In genomic region chr6:161446296-161446925, GRCh38 we compare ENCODE assay signal across 26 cellular contexts.
DNase-seq lines count a peak whose midpoint lies in the region; ATAC-seq and TF ChIP-seq lines count a peak whose summit lies in the region.
"Had no signal": no experiment of that assay in that cellular context is flagged by ENCODE, and none has a peak within 500 bp of the region (broad histone marks: within the 10 kb centered on the region; RNA-seq: fewer than 3 reads in every experiment).

No MANE protein-coding gene starts in this region.

- H3K4me3 ChIP-seq in SK-N-SH (ENCODE audit: low read depth in 2 of 2, low read length in 1 of 2) = no peak overlapping the region
- H3K4me3 ChIP-seq in right atrium auricular region = no peak overlapping the region
- H3K4me3 ChIP-seq: K562, MG63, SK-N-MC had no signal

- POLR2A ChIA-PET in SK-N-SH (lab: Yijun Ruan, JAX) = no interaction called here

- H3K27me3 ChIP-seq in SK-N-SH (ENCODE audit: insufficient read depth) (no peaks in the 10 kb centered on the region), right atrium auricular region (no peaks in the 10 kb centered on the region)
- H3K27me3 ChIP-seq: MG63 had no signal

- no peak for TF ChIP-seq EP300 in SK-N-SH (IDR thresholded peaks at IDR 0.05; ENCODE audit: borderline replicate concordance in 1 of 2, low read depth in 1 of 2, low read length in 1 of 2)

- H3K4me1 Mint-ChIP-seq in activated naive CD8-positive, alpha-beta T cell treated with anti-CD3 and anti-CD28 coated beads, Interleukin-2, amount 50 U/mL, for 24 hours = no peaks in the 10 kb centered on the region

- H3K9me2 ChIP-seq in SK-N-SH = no peaks in the 10 kb centered on the region

- H3F3A ChIP-seq in SK-N-SH (replicated peaks; ENCODE audit: insufficient read depth) = no peaks in the 10 kb centered on the region

- no peak overlapping the region for H3K4me2 ChIP-seq in SK-N-SH

- ATAC-seq in SK-N-SH treated with all-trans-retinoic acid at 6 μM for 48 hours = no peak
- ATAC-seq in activated naive CD8-positive, alpha-beta T cell treated with anti-CD3 and anti-CD28 coated beads, Interleukin-2, amount 50 U/mL, for 24 hours = no peak
- ATAC-seq: HCT116, K562 had no signal

- no peak for TF ChIP-seq RAD21 in SK-N-SH (IDR thresholded peaks at IDR 0.05; ENCODE audit: low read length)

- no peak overlapping the region for H3K9ac ChIP-seq in SK-N-SH

- intact Hi-C loops in head of caudate nucleus (cut with DNase I) = no loop called here

- no peaks in the 10 kb centered on the region for H4K20me1 ChIP-seq in SK-N-SH (ENCODE audit: insufficient read depth)

- H3K4me3 Mint-ChIP-seq in activated naive CD8-positive, alpha-beta T cell treated with anti-CD3 and anti-CD28 coated beads, Interleukin-2, amount 50 U/mL, for 24 hours = no peak overlapping the region
- H3K4me3 Mint-ChIP-seq: CD8-positive, alpha-beta memory T cell had no signal

- no peaks in the 10 kb centered on the region for H3K79me2 ChIP-seq in SK-N-SH (ENCODE audit: insufficient read depth)

- H3K9me3 ChIP-seq in SK-N-SH (no peaks in the 10 kb centered on the region), right atrium auricular region (no peaks in the 10 kb centered on the region)
- H3K9me3 ChIP-seq: MG63 had no signal

- H3K36me3 ChIP-seq in SK-N-SH (replicated peaks in 1 of 2; ENCODE audit: control insufficient read depth in 1 of 2, insufficient read depth in 2 of 2, low read length in 1 of 2) (peaks cover 0 to 3% of the 10 kb centered on the region in 2 experiments), right atrium auricular region (no peaks in the 10 kb centered on the region)
- H3K36me3 ChIP-seq: MG63 had no signal

- CTCF ChIA-PET in SK-N-SH (lab: Yijun Ruan, JAX) = interaction anchor here (2.7 kb wide), 1 partner anchor 28 kb away, joined by 18 read pairs; no protein-coding TSS in a partner anchor

- H3K27ac Mint-ChIP-seq in activated naive CD8-positive, alpha-beta T cell treated with anti-CD3 and anti-CD28 coated beads, Interleukin-2, amount 50 U/mL, for 24 hours = no peak overlapping the region

- 67% methylated on average over 5 of the region's 6 CpGs for whole genome bisulfite sequencing in SK-N-SH (ENCODE audit: low lambda C conversion rate)

- peak; percentile 29 for DNase-seq in SK-N-SH
- peak in 30 of 42 donors; percentile 10 to 81 (median 51) for DNase-seq in head of caudate nucleus
- peak; percentile 22 for DNase-seq in middle frontal gyrus (ENCODE audit: extremely low spot score, low spot score)
- no peak for DNase-seq in right atrium auricular region (ENCODE audit: low spot score)
- no peak for DNase-seq in activated naive CD8-positive, alpha-beta T cell treated with anti-CD3 and anti-CD28 coated beads, Interleukin-2, amount 50 U/mL, for 24 hours
- DNase-seq in OCI-M2 (lab: John Stamatoyannopoulos, UW; ENCODE audit: unreplicated experiment) = no peak
- DNase-seq in SKM-1 (lab: John Stamatoyannopoulos, UW; ENCODE audit: unreplicated experiment) = no peak
- DNase-seq: ACHN; C1 segment of cervical spinal cord; CD8-positive, alpha-beta memory T cell; GOT3; MG63; NCI-H1048; NCI-H1417 treated with DMSO at 0.1 percent for 48 hours; NCI-H187; NCI-H2107; NCI-H446 treated with DMSO at 0.1 percent for 48 hours; NCI-H526 treated with DMSO at 0.1 percent for 48 hours; OCI-M1; RPMI8226; SHP77 had no signal

- no peak overlapping the region for H2AFZ ChIP-seq in SK-N-SH (ENCODE audit: low read depth)

- H3K27me3 Mint-ChIP-seq in activated naive CD8-positive, alpha-beta T cell treated with anti-CD3 and anti-CD28 coated beads, Interleukin-2, amount 50 U/mL, for 24 hours = no peaks in the 10 kb centered on the region
- H3K27me3 Mint-ChIP-seq: CD8-positive, alpha-beta memory T cell had no signal

- H3K27ac ChIP-seq in SK-N-SH (ENCODE audit: low read depth in 2 of 2, low read length in 1 of 2) (no peak overlapping the region), right atrium auricular region (no peak overlapping the region)
- H3K27ac ChIP-seq: 22Rv1, SK-N-MC had no signal

- H3K36me3 Mint-ChIP-seq in activated naive CD8-positive, alpha-beta T cell treated with anti-CD3 and anti-CD28 coated beads, Interleukin-2, amount 50 U/mL, for 24 hours (ENCODE audit: low read depth) = no peaks in the 10 kb centered on the region
- H3K36me3 Mint-ChIP-seq: CD8-positive, alpha-beta memory T cell had no signal

- H3K4me1 ChIP-seq in SK-N-SH (ENCODE audit: control insufficient read depth in 1 of 2, insufficient read depth in 2 of 2, low read depth in 1 of 2, low read length in 1 of 2) = peaks cover 0 to 18% of the 10 kb centered on the region in 2 experiments; a peak in 1 of 4 replicates
- H3K4me1 ChIP-seq in right atrium auricular region = peaks cover 0 to 5% of the 10 kb centered on the region in 2 donors

- no peaks in the 10 kb centered on the region for H3K9me3 Mint-ChIP-seq in activated naive CD8-positive, alpha-beta T cell treated with anti-CD3 and anti-CD28 coated beads, Interleukin-2, amount 50 U/mL, for 24 hours
- H3K9me3 Mint-ChIP-seq: CD8-positive, alpha-beta memory T cell had no signal

- TF ChIP-seq CTCF in SK-N-SH (IDR thresholded peaks at IDR 0.05) (no peak), right atrium auricular region (IDR thresholded peaks at IDR 0.05) (no peak)

TF ChIP-seq in SK-N-SH, 30 proteins besides CTCF, POLR2A, EP300 and RAD21 (continues in another document):
- TF ChIP-seq FOSL2 (IDR thresholded peaks at IDR 0.05; ENCODE audit: borderline replicate concordance, low read depth) (no peak), GATA2 (CRISPR knock-in tag; IDR thresholded peaks at IDR 0.05) (no peak), YY1 (IDR thresholded peaks at IDR 0.05; ENCODE audit: low read depth) (no peak), EZH2phosphoT487 (IDR thresholded peaks at IDR 0.05; ENCODE audit: borderline replicate concordance, low read depth) (no peak), ZBTB33 (IDR thresholded peaks at IDR 0.05; ENCODE audit: borderline replicate concordance, low read depth) (no peak), RCOR1 (IDR thresholded peaks at IDR 0.05; ENCODE audit: low read length) (no peak), MEF2A (IDR thresholded peaks at IDR 0.05; ENCODE audit: borderline replicate concordance, low read depth) (no peak), PBX3 (IDR thresholded peaks at IDR 0.05) (no peak)

TF ChIP-seq in SK-N-SH treated with all-trans-retinoic acid at 6 μM for 48 hours, 23 proteins besides CTCF, POLR2A, EP300 and RAD21:
- TF ChIP-seq ZC3H10 (CRISPR knock-in tag; IDR thresholded peaks at IDR 0.05) (no peak), OSR1 (CRISPR knock-in tag; IDR thresholded peaks at IDR 0.05) (no peak)

Comparison
In these comparisons a context has a peak if more than half of its experiments do, and no peak if none do; other contexts are left out.
1. DNase-seq: peak in SK-N-SH (single experiment), head of caudate nucleus (30 of 42) and middle frontal gyrus (single experiment); none in right atrium auricular region (single experiment), activated naive CD8-positive, alpha-beta T cell treated with anti-CD3 and anti-CD28 coated beads, Interleukin-2, amount 50 U/mL, for 24 hours (single experiment), OCI-M2 (single experiment) and SKM-1 (single experiment).